ENCODE assay signal across 8 cellular contexts in the genomic region with DNA sequence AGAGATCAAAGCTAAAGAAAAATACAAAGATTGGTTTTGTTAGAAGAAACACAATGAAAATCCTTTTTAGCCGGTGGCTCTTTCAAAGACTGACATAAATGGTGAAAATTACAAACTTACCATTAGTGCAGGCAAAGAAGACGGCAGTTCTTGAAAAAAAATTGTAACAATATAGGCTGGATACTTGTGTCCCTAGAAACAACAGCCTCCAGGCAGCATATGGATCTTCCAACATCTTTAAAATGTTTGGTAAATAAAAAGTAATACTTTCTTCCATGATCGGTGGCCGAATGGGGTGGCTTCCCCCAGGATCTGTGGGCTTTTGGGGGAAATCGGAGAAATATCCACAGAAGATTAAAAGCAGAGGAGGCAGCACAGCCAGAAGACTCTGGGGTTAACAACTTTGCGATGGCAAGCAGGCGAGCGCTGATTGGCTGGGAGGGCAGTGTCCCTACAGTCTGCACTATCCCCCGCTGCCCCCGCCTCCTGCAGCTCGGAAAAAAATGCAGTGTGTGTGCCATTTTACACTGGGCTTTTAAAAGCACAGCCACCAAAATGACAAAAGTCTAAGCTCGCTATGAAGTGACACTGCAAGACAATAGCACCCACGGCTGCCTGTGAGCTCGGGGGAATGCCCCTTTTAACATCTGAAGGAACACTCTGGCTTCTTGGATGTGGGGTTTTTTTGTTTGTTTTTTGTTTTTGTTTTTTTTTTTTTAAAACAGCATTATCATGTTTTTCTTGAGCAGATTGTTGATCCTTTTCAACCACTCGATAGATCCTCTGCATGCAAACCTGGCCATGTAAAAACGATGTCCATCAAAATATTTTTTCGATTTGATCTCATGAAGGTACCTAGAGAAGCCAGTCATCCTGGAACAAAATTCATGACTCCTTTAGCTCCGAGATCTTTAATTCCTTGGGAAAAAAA. TPM values are rescaled to one million over a fixed set of nuclear protein-coding genes. Genes with fewer than 3 reads are reported as not detected.
A peak's percentile ranks its signal among the peaks of the same experiment; 100 is the strongest.
DNase-seq lines count a peak whose midpoint lies in the region; ATAC-seq, FAIRE-seq and TF ChIP-seq lines count a peak whose summit lies in the region.

No MANE protein-coding gene starts in this region.

- intact Hi-C loops in right cardiac atrium (cut with DNase I), result loop anchor here in 2 of 4 donors (5.0 kb wide), 1 partner anchor 69 kb away; a partner anchor contains a TSS
- intact Hi-C loops in psoas muscle (cut with DNase I), result loop anchor here in 1 of 2 donors (2.0 kb wide), 2 partner anchors 32 to 68 kb away; a partner anchor contains a TSS

- no peak for TF ChIP-seq CTCF in psoas muscle (IDR thresholded peaks at IDR 0.05)

- peak overlapping the region; percentile 100 for H3K4me3 ChIP-seq in right cardiac atrium (ENCODE audit: low read length)
- peak overlapping the region; percentile 69 for H3K4me3 ChIP-seq in psoas muscle

- DNase-seq in NCI-H1694 (lab: John Stamatoyannopoulos, UW) (peak; percentile 92), T-helper 1 cell (peak; percentile 83 to 92 (median 89)), anterior cingulate cortex (lab: John Stamatoyannopoulos, UW) (peak; percentile 55 to 97 (median 91)), right cardiac atrium (peak; percentile 95 to 98 (median 97)), psoas muscle (peak; percentile 95 to 96), urothelium cell line (ENCODE audit: low spot score) (peak; percentile 91)

- H3K27me3 ChIP-seq in right cardiac atrium (ENCODE audit: control insufficient read depth, insufficient read depth) (no peaks in the 10 kb centered on the region), psoas muscle (ENCODE audit: insufficient read depth in 3 of 3, low read length in 2 of 3) (no peaks in the 10 kb centered on the region)

- H3K27ac ChIP-seq in right cardiac atrium (ENCODE audit: low read length), result peak overlapping the region; percentile 97
- peak overlapping the region; percentile 80 for H3K27ac ChIP-seq in psoas muscle

- H3K4me1 ChIP-seq in right cardiac atrium (ENCODE audit: control insufficient read depth, insufficient read depth, low read length) (no peaks in the 10 kb centered on the region), psoas muscle (peaks cover 39% of the 10 kb centered on the region)

- H3K36me3 ChIP-seq in psoas muscle (ENCODE audit: insufficient read depth in 1 of 2, low read depth in 1 of 2), result no peaks in the 10 kb centered on the region

- WGBS in right cardiac atrium, result under 1% methylated on average over 18 of the region's 18 CpGs
- 0 to 1% (median 0%) methylated on average over 18 of the region's 18 CpGs for WGBS in psoas muscle, 3 donors

- H3K9me3 ChIP-seq in right cardiac atrium (ENCODE audit: control insufficient read depth, low read length) (no peaks in the 10 kb centered on the region), psoas muscle (no peaks in the 10 kb centered on the region)

- FAIRE-seq in urothelium cell line (lab: Jason Lieb, UNC), result peak; percentile 40

- peak; percentile 62 for TF ChIP-seq POLR2A in GM15510 (IDR thresholded peaks at IDR 0.05; ENCODE audit: borderline replicate concordance, extremely low read depth, insufficient read length)

- peak; percentile 90 for ATAC-seq in HG02884 (IDR thresholded peaks at IDR 0.05; ENCODE audit: unreplicated experiment)
- ATAC-seq in right cardiac atrium, result peak; percentile 99
- ATAC-seq in psoas muscle, result peak; percentile 95 to 98 (median 96)

RNA-seq across cellular contexts. Expression of a gene that starts 31.7 kb away (rescaled TPM):
- total RNA-seq in right cardiac atrium (10 to 100 TPM; 21.9 to 24.6 (median 23.8) TPM), psoas muscle (10 to 100 TPM; 20.7 to 37.1 (median 27.1) TPM)
- polyA plus RNA-seq in right cardiac atrium (11.5 TPM), psoas muscle (10 to 100 TPM; 19.5 to 27.3 (median 20.7) TPM)

Comparison
In these comparisons a context has a peak if more than half of its experiments do, and no peak if none do; other contexts are left out.
1. Peak in every context shown above with its lines: DNase-seq, ATAC-seq, H3K4me3 ChIP-seq and H3K27ac ChIP-seq.